In the genomic region with DNA sequence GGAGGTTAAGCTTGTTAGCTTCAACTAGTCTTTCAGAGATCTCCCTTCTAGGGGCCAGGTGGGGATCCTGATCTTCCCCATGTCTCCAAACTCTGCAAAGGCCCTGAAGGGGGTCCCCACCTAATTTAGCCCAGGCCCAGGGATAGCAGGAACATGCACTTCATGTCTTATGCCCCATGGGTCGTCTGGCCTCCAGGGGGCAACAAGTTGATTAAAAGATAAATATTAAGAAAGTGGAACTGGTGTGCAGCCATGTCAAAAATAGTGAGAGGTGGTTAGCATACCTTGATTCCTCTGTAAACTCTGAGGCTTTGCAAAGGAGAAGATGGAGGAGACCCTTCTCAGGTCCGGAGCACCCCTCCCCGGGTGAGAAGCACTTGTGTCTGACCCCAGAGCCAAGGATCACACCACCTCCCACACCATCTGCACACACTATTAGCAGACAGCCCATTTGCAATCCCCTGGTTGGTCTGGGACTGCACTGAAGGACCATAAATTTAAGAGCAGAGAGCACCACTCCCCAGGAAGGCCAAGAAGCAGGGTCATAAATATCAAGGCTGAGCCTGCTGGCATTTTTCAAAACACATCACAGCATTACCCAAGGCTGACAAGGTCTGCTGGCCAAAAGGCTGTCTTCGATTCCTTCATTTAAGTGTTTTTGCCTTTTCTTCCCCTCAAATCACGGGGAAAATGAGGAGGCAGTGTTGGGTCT, we compare ENCODE assay signal across 1 cellular context.
TF ChIP-seq lines count a peak whose summit lies in the region.

No MANE protein-coding gene starts in this region.

TF ChIP-seq in GM23338, 12 proteins besides CTCF, POLR2A, EP300 and RAD21 (continued from another document):
- TF ChIP-seq, protein P1, sequence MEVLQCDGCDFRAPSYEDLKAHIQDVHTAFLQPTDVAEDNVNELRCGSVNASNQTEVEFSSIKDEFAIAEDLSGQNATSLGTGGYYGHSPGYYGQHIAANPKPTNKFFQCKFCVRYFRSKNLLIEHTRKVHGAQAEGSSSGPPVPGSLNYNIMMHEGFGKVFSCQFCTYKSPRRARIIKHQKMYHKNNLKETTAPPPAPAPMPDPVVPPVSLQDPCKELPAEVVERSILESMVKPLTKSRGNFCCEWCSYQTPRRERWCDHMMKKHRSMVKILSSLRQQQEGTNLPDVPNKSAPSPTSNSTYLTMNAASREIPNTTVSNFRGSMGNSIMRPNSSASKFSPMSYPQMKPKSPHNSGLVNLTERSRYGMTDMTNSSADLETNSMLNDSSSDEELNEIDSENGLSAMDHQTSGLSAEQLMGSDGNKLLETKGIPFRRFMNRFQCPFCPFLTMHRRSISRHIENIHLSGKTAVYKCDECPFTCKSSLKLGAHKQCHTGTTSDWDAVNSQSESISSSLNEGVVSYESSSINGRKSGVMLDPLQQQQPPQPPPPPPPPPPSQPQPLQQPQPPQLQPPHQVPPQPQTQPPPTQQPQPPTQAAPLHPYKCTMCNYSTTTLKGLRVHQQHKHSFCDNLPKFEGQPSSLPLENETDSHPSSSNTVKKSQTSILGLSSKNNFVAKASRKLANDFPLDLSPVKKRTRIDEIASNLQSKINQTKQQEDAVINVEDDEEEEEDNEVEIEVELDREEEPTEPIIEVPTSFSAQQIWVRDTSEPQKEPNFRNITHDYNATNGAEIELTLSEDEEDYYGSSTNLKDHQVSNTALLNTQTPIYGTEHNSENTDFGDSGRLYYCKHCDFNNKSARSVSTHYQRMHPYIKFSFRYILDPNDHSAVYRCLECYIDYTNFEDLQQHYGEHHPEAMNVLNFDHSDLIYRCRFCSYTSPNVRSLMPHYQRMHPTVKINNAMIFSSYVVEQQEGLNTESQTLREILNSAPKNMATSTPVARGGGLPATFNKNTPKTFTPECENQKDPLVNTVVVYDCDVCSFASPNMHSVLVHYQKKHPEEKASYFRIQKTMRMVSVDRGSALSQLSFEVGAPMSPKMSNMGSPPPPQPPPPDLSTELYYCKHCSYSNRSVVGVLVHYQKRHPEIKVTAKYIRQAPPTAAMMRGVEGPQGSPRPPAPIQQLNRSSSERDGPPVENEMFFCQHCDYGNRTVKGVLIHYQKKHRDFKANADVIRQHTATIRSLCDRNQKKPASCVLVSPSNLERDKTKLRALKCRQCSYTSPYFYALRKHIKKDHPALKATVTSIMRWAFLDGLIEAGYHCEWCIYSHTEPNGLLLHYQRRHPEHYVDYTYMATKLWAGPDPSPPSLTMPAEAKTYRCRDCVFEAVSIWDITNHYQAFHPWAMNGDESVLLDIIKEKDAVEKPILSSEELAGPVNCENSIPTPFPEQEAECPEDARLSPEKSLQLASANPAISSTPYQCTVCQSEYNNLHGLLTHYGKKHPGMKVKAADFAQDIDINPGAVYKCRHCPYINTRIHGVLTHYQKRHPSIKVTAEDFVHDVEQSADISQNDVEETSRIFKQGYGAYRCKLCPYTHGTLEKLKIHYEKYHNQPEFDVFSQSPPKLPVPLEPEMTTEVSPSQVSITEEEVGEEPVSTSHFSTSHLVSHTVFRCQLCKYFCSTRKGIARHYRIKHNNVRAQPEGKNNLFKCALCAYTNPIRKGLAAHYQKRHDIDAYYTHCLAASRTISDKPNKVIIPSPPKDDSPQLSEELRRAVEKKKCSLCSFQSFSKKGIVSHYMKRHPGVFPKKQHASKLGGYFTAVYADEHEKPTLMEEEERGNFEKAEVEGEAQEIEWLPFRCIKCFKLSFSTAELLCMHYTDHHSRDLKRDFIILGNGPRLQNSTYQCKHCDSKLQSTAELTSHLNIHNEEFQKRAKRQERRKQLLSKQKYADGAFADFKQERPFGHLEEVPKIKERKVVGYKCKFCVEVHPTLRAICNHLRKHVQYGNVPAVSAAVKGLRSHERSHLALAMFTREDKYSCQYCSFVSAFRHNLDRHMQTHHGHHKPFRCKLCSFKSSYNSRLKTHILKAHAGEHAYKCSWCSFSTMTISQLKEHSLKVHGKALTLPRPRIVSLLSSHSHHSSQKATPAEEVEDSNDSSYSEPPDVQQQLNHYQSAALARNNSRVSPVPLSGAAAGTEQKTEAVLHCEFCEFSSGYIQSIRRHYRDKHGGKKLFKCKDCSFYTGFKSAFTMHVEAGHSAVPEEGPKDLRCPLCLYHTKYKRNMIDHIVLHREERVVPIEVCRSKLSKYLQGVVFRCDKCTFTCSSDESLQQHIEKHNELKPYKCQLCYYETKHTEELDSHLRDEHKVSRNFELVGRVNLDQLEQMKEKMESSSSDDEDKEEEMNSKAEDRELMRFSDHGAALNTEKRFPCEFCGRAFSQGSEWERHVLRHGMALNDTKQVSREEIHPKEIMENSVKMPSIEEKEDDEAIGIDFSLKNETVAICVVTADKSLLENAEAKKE (CRISPR knock-in tag; IDR thresholded peaks at IDR 0.05) = no peak
